ENCODE assay signal across 30 cellular contexts in genomic region chr7:87590578-87590977, GRCh38. TPM values are rescaled to one million over a fixed set of nuclear protein-coding genes. Genes with fewer than 3 reads are reported as not detected.
"Had no signal": no experiment of that assay in that cellular context is flagged by ENCODE, and none has a peak within 500 bp of the region (broad histone marks: within the 10 kb centered on the region; RNA-seq: fewer than 3 reads in every experiment).

No MANE protein-coding gene starts in this region.

- H3K4me1 Mint-ChIP-seq: neural crest cell had no signal

- H3K27me3 ChIP-seq: colonic mucosa, gastroesophageal sphincter, hepatocyte, pancreas, uterus had no signal

- H3K4me3 Mint-ChIP-seq: activated CD4-positive, alpha-beta memory T cell treated with anti-CD3 and anti-CD28 coated beads, Interleukin-2, amount 10 ng/mL, durations not matched to agents 7 days and 5 days; activated CD4-positive, alpha-beta T cell treated with anti-CD3 and anti-CD28 coated beads, Interleukin-2, amount 10 ng/mL, durations not matched to agents 7 days and 5 days; activated naive CD4-positive, alpha-beta T cell treated with anti-CD3 and anti-CD28 coated beads for 36 hours; activated naive CD8-positive, alpha-beta T cell treated with anti-CD3 and anti-CD28 coated beads, Interleukin-2, amount 50 U/mL, for 24 hours; neural crest cell had no signal

- H3K4me2 ChIP-seq: hepatocyte had no signal

- H3K4me1 ChIP-seq: gastroesophageal sphincter, pancreas, prostate gland, uterus had no signal

- H3K4me3 ChIP-seq: colonic mucosa, gastroesophageal sphincter, hepatocyte, pancreas, prostate gland, skin epidermis, thoracic aorta, uterus had no signal

- H3K9me3 Mint-ChIP-seq: activated CD4-positive, alpha-beta memory T cell treated with anti-CD3 and anti-CD28 coated beads, Interleukin-2, amount 10 ng/mL, durations not matched to agents 7 days and 5 days; activated CD4-positive, alpha-beta T cell treated with anti-CD3 and anti-CD28 coated beads, Interleukin-2, amount 10 ng/mL, durations not matched to agents 7 days and 5 days; activated naive CD4-positive, alpha-beta T cell treated with anti-CD3 and anti-CD28 coated beads for 36 hours; activated naive CD8-positive, alpha-beta T cell treated with anti-CD3 and anti-CD28 coated beads, Interleukin-2, amount 50 U/mL, for 24 hours; neural crest cell had no signal

- H3K36me3 ChIP-seq: colonic mucosa, gastroesophageal sphincter, pancreas, prostate gland, thoracic aorta, uterus had no signal

- H3K79me2 ChIP-seq: hepatocyte had no signal

- H3K27me3 Mint-ChIP-seq: activated CD4-positive, alpha-beta memory T cell treated with anti-CD3 and anti-CD28 coated beads, Interleukin-2, amount 10 ng/mL, durations not matched to agents 7 days and 5 days; activated CD4-positive, alpha-beta T cell treated with anti-CD3 and anti-CD28 coated beads, Interleukin-2, amount 10 ng/mL, durations not matched to agents 7 days and 5 days; activated naive CD8-positive, alpha-beta T cell treated with anti-CD3 and anti-CD28 coated beads, Interleukin-2, amount 50 U/mL, for 24 hours had no signal

- H3K9me3 ChIP-seq: colonic mucosa, gastroesophageal sphincter, pancreas, prostate gland, thoracic aorta, uterus had no signal

- H3K27ac Mint-ChIP-seq: activated CD4-positive, alpha-beta memory T cell treated with anti-CD3 and anti-CD28 coated beads, Interleukin-2, amount 10 ng/mL, durations not matched to agents 7 days and 5 days; activated CD4-positive, alpha-beta T cell treated with anti-CD3 and anti-CD28 coated beads, Interleukin-2, amount 10 ng/mL, durations not matched to agents 7 days and 5 days; activated naive CD4-positive, alpha-beta T cell treated with anti-CD3 and anti-CD28 coated beads for 36 hours; activated naive CD8-positive, alpha-beta T cell treated with anti-CD3 and anti-CD28 coated beads, Interleukin-2, amount 50 U/mL, for 24 hours had no signal

- H3K27ac ChIP-seq: colonic mucosa, gastroesophageal sphincter, hepatocyte, pancreas, prostate gland, skin epidermis, thoracic aorta, uterus, VCaP had no signal

- ATAC-seq: activated CD4-positive, CD25-positive, alpha-beta regulatory T cell treated with anti-CD3 and anti-CD28 coated beads, Interleukin-2, amount 50 U/mL, for 24 hours; activated naive CD8-positive, alpha-beta T cell treated with anti-CD3 and anti-CD28 coated beads, Interleukin-2, amount 50 U/mL, for 24 hours; gastroesophageal sphincter; pancreas; sciatic nerve had no signal

- H2AFZ ChIP-seq: hepatocyte had no signal

- DNase-seq: activated CD4-positive, alpha-beta memory T cell treated with anti-CD3 and anti-CD28 coated beads, Interleukin-2, amount 10 ng/mL, durations not matched to agents 7 days and 5 days; activated CD4-positive, alpha-beta T cell treated with anti-CD3 and anti-CD28 coated beads, Interleukin-2, amount 10 ng/mL, durations not matched to agents 7 days and 5 days; activated effector memory CD4-positive, alpha-beta T cell treated with anti-CD3 and anti-CD28 coated beads, Interleukin-2, amount 50 U/mL, for 16 hours; activated naive CD4-positive, alpha-beta T cell treated with anti-CD3 and anti-CD28 coated beads for 36 hours; activated naive CD8-positive, alpha-beta T cell treated with anti-CD3 and anti-CD28 coated beads, Interleukin-2, amount 50 U/mL, for 24 hours; amygdala; cerebellar nuclear complex; colonic mucosa; kidney; left colon; mammary epithelial cell; nucleus accumbens; pancreas; retina; stimulated activated CD4-positive, alpha-beta T cell treated with anti-CD3 and anti-CD28 coated beads, Interleukin-12 subunit alpha, Interleukin-12 subunit beta, amount 100 ng/mL, for 4 hours; stimulated activated CD4-positive, alpha-beta T cell treated with anti-CD3 and anti-CD28 coated beads, Interleukin-4, amount 100 ng/mL, for 1 hour; T-helper 9 cell; trophoblast cell; uterus had no signal

RNA-seq across cellular contexts. Expression of gene RUNDC3B, which starts 37.6 kb away (rescaled TPM):
- total RNA-seq: bronchial epithelial cell; T-helper 1 cell treated with Interleukin-12 subunit alpha and Interleukin-12 subunit beta and Interleukin-4 antibody, amounts not matched to agents 30 ng/mL and 1 ng/mL, for 36 hours had no signal
